In the genomic region with DNA sequence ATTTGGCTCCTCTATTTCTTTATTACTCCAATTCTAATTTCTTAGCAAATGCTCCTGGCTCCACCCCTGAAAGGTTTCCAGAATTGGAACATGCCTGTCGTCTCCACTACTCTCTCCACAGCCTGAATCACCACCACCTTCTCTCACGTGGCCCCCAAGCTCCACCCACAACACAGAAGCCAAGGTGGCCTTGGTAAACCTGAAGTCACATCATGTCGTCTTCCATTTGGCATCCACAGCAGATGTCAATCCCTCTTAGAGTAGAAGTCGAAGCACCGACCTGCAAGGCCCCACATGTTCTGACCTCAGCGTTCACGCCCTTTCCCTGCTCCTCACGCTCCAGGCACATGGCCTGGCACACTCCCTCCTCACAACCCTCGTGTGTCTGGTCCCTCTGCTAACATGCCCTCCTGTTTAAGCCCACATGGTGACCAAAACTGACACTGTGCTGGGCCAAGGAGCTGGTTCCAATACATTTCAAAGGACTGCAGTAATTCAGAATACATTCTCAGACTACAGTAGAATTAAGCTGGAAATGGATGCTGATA, we compare ENCODE assay signal across 16 cellular contexts. TPM values are rescaled to one million over a fixed set of nuclear protein-coding genes. Genes with fewer than 3 reads are reported as not detected.
DNase-seq lines count a peak whose midpoint lies in the region; ATAC-seq, FAIRE-seq and TF ChIP-seq lines count a peak whose summit lies in the region.
"Had no signal": no experiment of that assay in that cellular context is flagged by ENCODE, and none has a peak within 500 bp of the region (broad histone marks: within the 10 kb centered on the region; RNA-seq: fewer than 3 reads in every experiment).

No MANE protein-coding gene starts in this region.

- no peaks in the 10 kb centered on the region for H3K79me2 ChIP-seq in HepG2 (ENCODE audit: insufficient read depth, low read length)

- 24% methylated on average over 9 of the region's 9 CpGs for WGBS in HepG2 (ENCODE audit: low lambda C conversion rate)
- WGBS in right lobe of liver (ENCODE audit: insufficient coverage, low coverage, low lambda C conversion rate, missing lambda C conversion rate) = 54% methylated on average over 7 of the region's 9 CpGs
- 69% methylated on average over 9 of the region's 9 CpGs for WGBS in mesenchymal stem cell

- H2BK12ac ChIP-seq in mesenchymal stem cell (ENCODE audit: low read length in 2 of 2) = no peak overlapping the region

- no peaks in the 10 kb centered on the region for H3K4me1 ChIP-seq in HepG2 (ENCODE audit: insufficient read depth, low read length)
- H3K4me1 ChIP-seq in right lobe of liver = no peaks in the 10 kb centered on the region
- H3K4me1 ChIP-seq in mesenchymal stem cell (ENCODE audit: control insufficient read depth, insufficient read depth, low read depth, low read length) = peaks cover 11% of the 10 kb centered on the region

- H2AFZ ChIP-seq in HepG2 (ENCODE audit: low read length) = no peak overlapping the region
- no peak overlapping the region for H2AFZ ChIP-seq in mesenchymal stem cell (ENCODE audit: low read depth, low read length)
- H2AFZ ChIP-seq: GM23338 had no signal

- no peak overlapping the region for H4K8ac ChIP-seq in mesenchymal stem cell (ENCODE audit: low read length)

- H3K36me3 ChIP-seq in HepG2 (replicated peaks in 1 of 2; ENCODE audit: control insufficient read depth in 1 of 2, insufficient read depth in 2 of 2, low read length in 2 of 2) = no peaks in the 10 kb centered on the region
- no peaks in the 10 kb centered on the region for H3K36me3 ChIP-seq in right lobe of liver
- no peaks in the 10 kb centered on the region for H3K36me3 ChIP-seq in mesenchymal stem cell (ENCODE audit: control insufficient read depth in 1 of 2, insufficient read depth in 2 of 2, low read depth in 1 of 2, low read length in 2 of 2)
- H3K36me3 ChIP-seq: BLaER1 treated with 17β-estradiol and CSF1 and Interleukin-3, amounts not matched to agents 10 nM and 100 nM had no signal

- H3K27ac ChIP-seq in HepG2 (ENCODE audit: extremely low read length, insufficient read depth, low read length) (no peak overlapping the region), right lobe of liver (no peak overlapping the region), mesenchymal stem cell (ENCODE audit: low read length, poor library complexity, severe bottlenecking) (no peak overlapping the region)
- H3K27ac ChIP-seq: 22Rv1; BLaER1 treated with 17β-estradiol and CSF1 and Interleukin-3, amounts not matched to agents 10 nM and 100 nM had no signal

- no peak overlapping the region for H2BK5ac ChIP-seq in mesenchymal stem cell (ENCODE audit: low read depth, low read length, poor library complexity, severe bottlenecking)

- in situ Hi-C loops in HepG2 (cut with HindIII; ENCODE audit: extremely low pct_ligation_motif_present, low pct_unique_long_range_greater_than_20kb) = no loop called here

- no peaks in the 10 kb centered on the region for H3K9me3 ChIP-seq in HepG2 (ENCODE audit: low read length)
- no peaks in the 10 kb centered on the region for H3K9me3 ChIP-seq in right lobe of liver
- no peaks in the 10 kb centered on the region for H3K9me3 ChIP-seq in mesenchymal stem cell (ENCODE audit: control insufficient read depth, low read length)

- H3K18ac ChIP-seq in mesenchymal stem cell (ENCODE audit: low read depth in 1 of 2, low read length in 2 of 2) = no peak overlapping the region

- BruUV-seq in HepG2 (replicated peaks; lab: Mats Ljungman, UMichigan) = no TSS peak

- H3K4me3 ChIP-seq in HepG2 (replicated peaks in 1 of 3; ENCODE audit: insufficient read depth in 1 of 3, low read depth in 2 of 3, low read length in 3 of 3) (no peak overlapping the region), right lobe of liver (no peak overlapping the region), mesenchymal stem cell (ENCODE audit: insufficient read depth in 1 of 2, low read depth in 1 of 2, low read length in 2 of 2) (no peak overlapping the region)
- H3K4me3 ChIP-seq: BLaER1 treated with 17β-estradiol and CSF1 and Interleukin-3, amounts not matched to agents 10 nM and 100 nM; GM12878; GM23338 had no signal

- H4K91ac ChIP-seq in mesenchymal stem cell (ENCODE audit: low read length) = peak overlapping the region; percentile 74

- DNase-seq in HepG2 (ENCODE audit: low spot score) = no peak
- no peak for DNase-seq in right lobe of liver
- DNase-seq in RPMI8226 = peak; percentile 67
- no peak for DNase-seq in mesenchymal stem cell
- DNase-seq in AG20443 (ENCODE audit: low spot score) = no peak
- DNase-seq in activated CD4-positive, alpha-beta T cell treated with anti-CD3 and anti-CD28 coated beads for 48 hours = no peak
- DNase-seq: CD4-positive, alpha-beta T cell; DMS79; H9; Karpas-422 had no signal

- H3K9ac ChIP-seq in HepG2 (ENCODE audit: insufficient read depth, low read depth, low read length) (no peak overlapping the region), mesenchymal stem cell (ENCODE audit: low read length) (no peak overlapping the region)
- H3K9ac ChIP-seq: BLaER1 treated with 17β-estradiol and CSF1 and Interleukin-3, amounts not matched to agents 10 nM and 100 nM had no signal

- POLR2A ChIA-PET in HepG2 (lab: Yijun Ruan, JAX) = no interaction called here

- H3K23ac ChIP-seq in mesenchymal stem cell (ENCODE audit: low read length in 2 of 2) = no peak overlapping the region

- peak overlapping the region; percentile 45 for H2BK15ac ChIP-seq in mesenchymal stem cell (ENCODE audit: low read depth, poor library complexity, severe bottlenecking)

- H2AK5ac ChIP-seq in mesenchymal stem cell (ENCODE audit: low read length, severe bottlenecking) = no peak overlapping the region

- no peak for TF ChIP-seq EP300 in HepG2 (IDR thresholded peaks at IDR 0.05; ENCODE audit: low read depth in 2 of 2, low read length in 2 of 2)
- TF ChIP-seq EP300 in HepG2 (CRISPR knock-in tag; IDR thresholded peaks at IDR 0.05; ENCODE audit: borderline replicate concordance) = no peak

- intact Hi-C loops in HepG2 (cut with micrococcal nuclease; ENCODE audit: unreplicated experiment) = no loop called here
- intact Hi-C loops in right lobe of liver (cut with DNase I) = no loop called here

- no peak for TF ChIP-seq CTCF in HepG2 (CRISPR knock-in tag; IDR thresholded peaks at IDR 0.05)
- no peak for TF ChIP-seq CTCF in right lobe of liver (IDR thresholded peaks at IDR 0.05)

- H3K14ac ChIP-seq in mesenchymal stem cell (ENCODE audit: low read length in 2 of 2) = no peak overlapping the region

- FAIRE-seq in HepG2 (lab: Jason Lieb, UNC) = no peak
- FAIRE-seq: GM12878, GM18507 had no signal

- H4K20me1 ChIP-seq in HepG2 (ENCODE audit: insufficient read depth, low read length) = no peaks in the 10 kb centered on the region; the same call in 1 of the 2 replicates
- H4K20me1 ChIP-seq: BLaER1 treated with 17β-estradiol and CSF1 and Interleukin-3, amounts not matched to agents 10 nM and 100 nM had no signal

- no peak overlapping the region for H3K4ac ChIP-seq in mesenchymal stem cell (ENCODE audit: low read depth in 1 of 2, low read length in 2 of 2)

- no peak for ATAC-seq in HepG2
- no peak for ATAC-seq in right lobe of liver
- no peak for ATAC-seq in GM19035 (IDR thresholded peaks at IDR 0.05; ENCODE audit: unreplicated experiment)
- ATAC-seq: GM12878, GM23338 had no signal

- CTCF ChIA-PET in HepG2 (lab: Yijun Ruan, JAX; ENCODE audit: low intra/inter-chr PET ratio, low total read pairs) = no interaction called here

- no peak for TF ChIP-seq POLR2A in HepG2 (IDR thresholded peaks at IDR 0.05; ENCODE audit: insufficient read depth in 1 of 2, low read depth in 2 of 2, low read length in 2 of 2)
- TF ChIP-seq POLR2A in right lobe of liver (IDR thresholded peaks at IDR 0.05) = no peak

- H3K27me3 ChIP-seq in HepG2 (ENCODE audit: control insufficient read depth in 1 of 2, insufficient read depth in 2 of 2, low read length in 2 of 2) (peaks cover 12 to 70% of the 10 kb centered on the region in 2 experiments), right lobe of liver (no peaks in the 10 kb centered on the region), mesenchymal stem cell (ENCODE audit: control insufficient read depth in 1 of 2, insufficient read depth in 1 of 2, low read length in 2 of 2) (peaks cover 4% of the 10 kb centered on the region in 2 experiments)
- H3K27me3 ChIP-seq: BLaER1 treated with 17β-estradiol and CSF1 and Interleukin-3, amounts not matched to agents 10 nM and 100 nM had no signal

- H3K4me2 ChIP-seq in HepG2 (ENCODE audit: low read depth, low read length) = no peak overlapping the region
- H3K4me2 ChIP-seq in mesenchymal stem cell (ENCODE audit: low read length, poor library complexity, severe bottlenecking) = no peak overlapping the region
- H3K4me2 ChIP-seq: BLaER1 treated with 17β-estradiol and CSF1 and Interleukin-3, amounts not matched to agents 10 nM and 100 nM; GM23338 had no signal

- H2BK120ac ChIP-seq in mesenchymal stem cell (ENCODE audit: low read depth, low read length) = no peak overlapping the region

- TF ChIP-seq RAD21 in HepG2 (CRISPR knock-in tag; IDR thresholded peaks at IDR 0.05) = no peak

- no peaks in the 10 kb centered on the region for H3K79me1 ChIP-seq in mesenchymal stem cell (replicated peaks; ENCODE audit: low read length, poor library complexity, severe bottlenecking)

RNA-seq across cellular contexts. Expression of a gene that starts 56.3 kb away (rescaled TPM):
- total RNA-seq in HepG2 (2016; rRNA removed; fragmentation: Illumina TruSeq; extraction: Trizol) (2.1 and 5.5 TPM in 2 replicates), right lobe of liver (10 to 100 TPM; 20.7 to 44.5 (median 27.8) TPM)
- 0.91 and 1.6 TPM in 2 replicates for total RNA-seq in HepG2 (2016; cell fraction: cytosol; rRNA removed; fragmentation: Illumina TruSeq; extraction: Trizol; ENCODE audit: low read depth)
- 1.8 and 5.2 TPM in 2 replicates for total RNA-seq in HepG2 (2016; cell fraction: insoluble cytoplasmic fraction; rRNA removed; fragmentation: Illumina TruSeq; extraction: Trizol)
- total RNA-seq in HepG2 (2016; cell fraction: membrane; rRNA removed; fragmentation: Illumina TruSeq; extraction: Trizol) = 1.9 and 2.0 TPM in 2 replicates
- total RNA-seq in HepG2 (2016; cell fraction: nucleus; rRNA removed; fragmentation: Illumina TruSeq; extraction: Trizol) = 5.4 and 7.0 TPM in 2 replicates
- 4.0 and 4.8 TPM in 2 replicates for polyA plus RNA-seq in HepG2 (2011; rRNA removed)
- polyA plus RNA-seq in HepG2 (2011; cell fraction: cytosol; rRNA removed) = 2.4 and 5.8 TPM in 2 replicates
- polyA plus RNA-seq in HepG2 (2011; cell fraction: nucleus; rRNA removed) = 6.0 and 8.9 TPM in 2 replicates
- polyA plus RNA-seq in HepG2 (2012) = 1.1 and 2.2 TPM in 2 replicates
- polyA plus RNA-seq in HepG2 (2016; cell fraction: cytosol; fragmentation: Illumina TruSeq; extraction: Trizol; ENCODE audit: low read depth) = 1.3 and 1.7 TPM in 2 replicates
- 3.2 and 3.7 TPM in 2 replicates for polyA plus RNA-seq in HepG2 (2016; cell fraction: insoluble cytoplasmic fraction; fragmentation: Illumina TruSeq; extraction: Trizol; ENCODE audit: low read depth)
- polyA plus RNA-seq in HepG2 (2016; cell fraction: membrane; fragmentation: Illumina TruSeq; extraction: Trizol; ENCODE audit: low read depth) = 2.1 and 3.5 TPM in 2 replicates
- polyA plus RNA-seq in HepG2 (2016; cell fraction: nucleus; fragmentation: Illumina TruSeq; extraction: Trizol; ENCODE audit: insufficient read depth, low read depth) = 12.8 and 13.1 TPM in 2 replicates
- 9.2 and 40.8 TPM in 2 replicates for polyA minus RNA-seq in HepG2 (2011; rRNA and poly(A)+ RNA removed; ENCODE audit: low replicate concordance)
- 7.8 and 8.3 TPM in 2 replicates for polyA minus RNA-seq in HepG2 (2011; cell fraction: cytosol; rRNA and poly(A)+ RNA removed)
- 2.1 and 4.8 TPM in 2 replicates for polyA minus RNA-seq in HepG2 (2011; cell fraction: nucleus; rRNA and poly(A)+ RNA removed)
- polyA plus RNA-seq in mesenchymal stem cell (2013, experiment 1 of 2) = 65.7 TPM
- 65.6 TPM for polyA plus RNA-seq in mesenchymal stem cell (2013, experiment 2 of 2)
